In genomic region chr20:64255361-64256281, GRCh38 we compare ENCODE assay signal across 1 cellular context.
A peak's percentile ranks its signal among the peaks of the same experiment; 100 is the strongest.
TF ChIP-seq lines count a peak whose summit lies in the region.

Gene PCMTD2, plus strand, starts transcription at chr20:64255748. Its CDS starts 4,218 bp downstream, at chr20:64259966.

TF ChIP-seq in HepG2, 621 proteins besides CTCF, POLR2A, EP300 and RAD21 (continued from another document and continues in another):
- TF ChIP-seq PRDM10 (CRISPR knock-in tag; IDR thresholded peaks at IDR 0.05; ENCODE audit: low read depth): peak; percentile 15; the same call in 1 of the 2 replicates
- TF ChIP-seq ZNF343 (CRISPR knock-in tag; IDR thresholded peaks at IDR 0.05): no peak
- 0 out of 2 replicates have a peak, but pooled peaks have one; percentile 51 for TF ChIP-seq ZNF597 (CRISPR knock-in tag; IDR thresholded peaks at IDR 0.05)
- no peak for TF ChIP-seq HNF1A (IDR thresholded peaks at IDR 0.05; ENCODE audit: low read depth)
- peak; percentile 72; the same call in 1 of the 2 replicates for TF ChIP-seq HNF1A (CRISPR knock-in tag; IDR thresholded peaks at IDR 0.05; ENCODE audit: borderline replicate concordance)
- peak; percentile 45; the same call in 1 of the 2 replicates for TF ChIP-seq RELA (CRISPR knock-in tag; IDR thresholded peaks at IDR 0.05)
- TF ChIP-seq TEAD2 (CRISPR knock-in tag; IDR thresholded peaks at IDR 0.05): peak; percentile 6; the same call in 1 of the 2 replicates
- peak; percentile 16 for TF ChIP-seq ZEB1 (IDR thresholded peaks at IDR 0.05; ENCODE audit: insufficient replicate concordance, low read depth)
- peak; percentile 95 for TF ChIP-seq KDM2A (CRISPR knock-in tag; IDR thresholded peaks at IDR 0.05; ENCODE audit: borderline replicate concordance, low read depth)
- TF ChIP-seq GLI4 (CRISPR knock-in tag; IDR thresholded peaks at IDR 0.05; ENCODE audit: borderline replicate concordance): no peak; the same call in 1 of the 2 replicates
- peak; percentile 95; the same call in 1 of the 2 replicates for TF ChIP-seq ZNF567 (CRISPR knock-in tag; IDR thresholded peaks at IDR 0.05; ENCODE audit: borderline replicate concordance)
- no peak for TF ChIP-seq ZNF703 (CRISPR knock-in tag; IDR thresholded peaks at IDR 0.05; ENCODE audit: borderline replicate concordance)
- peak; percentile 31; the same call in 1 of the 2 replicates for TF ChIP-seq KDM6A (CRISPR knock-in tag; IDR thresholded peaks at IDR 0.05; ENCODE audit: low read depth)
- TF ChIP-seq PRMT3 (CRISPR knock-in tag; IDR thresholded peaks at IDR 0.05; ENCODE audit: borderline replicate concordance, low read depth): peak; percentile 41; the same call in 1 of the 2 replicates
- TF ChIP-seq KLF9 (CRISPR knock-in tag; IDR thresholded peaks at IDR 0.05; ENCODE audit: low read depth): peak; percentile 40; the same call in 1 of the 2 replicates
- TF ChIP-seq SP2 (CRISPR knock-in tag; IDR thresholded peaks at IDR 0.05): no peak; the same call in 1 of the 2 replicates
- TF ChIP-seq KAT8 (CRISPR knock-in tag; IDR thresholded peaks at IDR 0.05): peak; percentile 89
- peak; percentile 78; the same call in 1 of the 2 replicates for TF ChIP-seq KMT2A (CRISPR knock-in tag; IDR thresholded peaks at IDR 0.05)
- 0 out of 2 replicates have a peak, but pooled peaks have one; percentile 65 for TF ChIP-seq BRF2 (CRISPR knock-in tag; IDR thresholded peaks at IDR 0.05)
- TF ChIP-seq DMTF1 (CRISPR knock-in tag; IDR thresholded peaks at IDR 0.05): no peak
- no peak for TF ChIP-seq ZBTB40 (IDR thresholded peaks at IDR 0.05)
- peak; percentile 90 for TF ChIP-seq ZBTB40 (CRISPR knock-in tag; IDR thresholded peaks at IDR 0.05)
- no peak; the same call in none of the 2 replicates for TF ChIP-seq ZBTB39 (CRISPR knock-in tag; IDR thresholded peaks at IDR 0.05)
- no peak for TF ChIP-seq PLSCR1 (CRISPR knock-in tag; IDR thresholded peaks at IDR 0.05; ENCODE audit: borderline replicate concordance)
- TF ChIP-seq AHR (CRISPR knock-in tag; IDR thresholded peaks at IDR 0.05): peak; percentile 94
- TF ChIP-seq CENPT (CRISPR knock-in tag; IDR thresholded peaks at IDR 0.05; ENCODE audit: low read depth): peak; percentile 94
- TF ChIP-seq ZFP62 (CRISPR knock-in tag; IDR thresholded peaks at IDR 0.05): no peak
